1 cellular context compared by ENCODE assay signal in genomic region chr20:31835977-31836852, GRCh38.
TF ChIP-seq lines count a peak whose summit lies in the region.

No MANE protein-coding gene starts in this region.

TF ChIP-seq in A549, 52 proteins besides CTCF, POLR2A, EP300 and RAD21 (continued from another document):
- peak; percentile 92 for TF ChIP-seq FOSL2 (IDR thresholded peaks at IDR 0.05)
- peak; percentile 95 for TF ChIP-seq FOSL2 (CRISPR knock-in tag; IDR thresholded peaks at IDR 0.05)
